Comparison of ENCODE assay signal across 8 cellular contexts in the genomic region with DNA sequence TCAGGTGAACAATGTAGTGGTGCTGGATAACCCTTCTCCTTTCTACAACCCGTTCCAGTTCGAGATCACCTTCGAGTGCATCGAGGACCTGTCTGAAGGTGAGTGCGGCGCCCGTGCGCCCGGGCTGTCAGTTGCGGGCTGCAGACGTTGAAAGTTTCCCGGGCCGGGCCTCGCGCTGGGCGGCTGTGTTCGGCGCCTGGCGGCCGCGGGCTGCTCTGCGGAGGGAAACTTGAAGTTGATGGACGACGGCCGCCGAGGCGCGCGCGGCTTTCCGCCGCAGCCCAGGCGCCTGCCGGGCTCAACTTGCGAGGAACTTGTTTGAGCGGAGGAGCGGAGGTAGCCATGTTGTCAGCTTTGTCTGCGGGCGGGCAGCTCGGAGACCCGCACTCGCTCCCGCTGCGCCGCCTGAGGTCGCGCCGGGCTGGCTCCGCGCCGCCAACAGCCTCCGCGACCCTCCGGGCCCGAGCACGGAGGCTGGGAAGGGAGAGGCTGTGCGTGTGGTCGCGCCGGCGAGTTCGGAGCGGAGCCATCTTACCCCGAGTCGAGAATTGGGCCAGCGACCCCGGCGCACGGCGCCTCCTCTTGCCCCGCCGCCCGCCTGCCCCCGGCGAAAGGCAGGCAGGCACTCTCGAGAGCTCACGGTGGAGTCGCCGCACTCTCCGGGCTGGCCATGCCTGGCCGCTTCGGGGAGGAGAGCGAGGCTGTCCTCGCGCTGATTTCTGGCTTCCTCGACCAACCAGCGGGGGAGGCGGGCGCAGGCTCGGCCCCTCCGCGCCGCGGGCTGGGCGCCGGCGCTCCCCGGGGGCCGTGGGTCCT. TPM values are rescaled to one million over a fixed set of nuclear protein-coding genes. Genes with fewer than 3 reads are reported as not detected.
DNase-seq lines count a peak whose midpoint lies in the region; ATAC-seq and TF ChIP-seq lines count a peak whose summit lies in the region.

No MANE protein-coding gene starts in this region.

- DNase-seq in ACHN (peak; percentile 69), NCI-H748 (lab: John Stamatoyannopoulos, UW; ENCODE audit: unreplicated experiment) (peak; percentile 69), epidermal melanocyte (ENCODE audit: insufficient read length, low spot score) (peak; percentile 40), mucosa of descending colon (peak; percentile 66 to 80 (median 79))
- peak; percentile 57 for DNase-seq in activated CD8-positive, alpha-beta memory T cell treated with anti-CD3 and anti-CD28 coated beads, Interleukin-2, amount 50 U/mL, for 4 hours
- DNase-seq in stimulated activated CD8-positive, alpha-beta memory T cell treated with anti-CD3 and anti-CD28 coated beads, Interleukin-4, amount 100 ng/mL, for 24 hours (ENCODE audit: low read depth): peak; percentile 30

- intact Hi-C loops in mucosa of descending colon (cut with DNase I, micrococcal nuclease): no loop called here

- H3K9me3 ChIP-seq in mucosa of descending colon: no peaks in the 10 kb centered on the region

- TF ChIP-seq CTCF in mucosa of descending colon (IDR thresholded peaks at IDR 0.05): no peak

- ATAC-seq in HG03045 (IDR thresholded peaks at IDR 0.05; ENCODE audit: unreplicated experiment) (peak; percentile 43), mucosa of descending colon (peak; percentile 63)

- TF ChIP-seq POLR2A in GM18526 (IDR thresholded peaks at IDR 0.05; ENCODE audit: extremely low read depth, insufficient read length): peak; percentile 62

- in situ Hi-C loops in ACHN (cut with HindIII; ENCODE audit: low pct_ligation_motif_present, low pct_unique_long_range_greater_than_20kb, low sequenced_read_pairs): no loop called here

- H3K4me3 ChIP-seq in mucosa of descending colon: peak overlapping the region; percentile 66

- H3K36me3 ChIP-seq in mucosa of descending colon (ENCODE audit: low read depth): no peaks in the 10 kb centered on the region

- peaks cover 5% of the 10 kb centered on the region for H3K4me1 ChIP-seq in mucosa of descending colon (ENCODE audit: low read depth)

RNA-seq across cellular contexts. Expression of gene ASF1A, which starts 0.7 kb away (rescaled TPM):
- total RNA-seq in mucosa of descending colon: 10 to 100 TPM; 14.3 to 22.2 (median 17.1) TPM

RNA-seq across cellular contexts. Expression of gene MCM9, which starts 40.3 kb away (rescaled TPM):
- 10 to 100 TPM; 15.7 to 26.3 (median 20.9) TPM for total RNA-seq in mucosa of descending colon

Comparison
In these comparisons a context has a peak if more than half of its experiments do, and no peak if none do; other contexts are left out.
1. Peak in every context shown above with its lines: DNase-seq, ATAC-seq and H3K4me3 ChIP-seq.